ENCODE assay signal across 8 cellular contexts in the genomic region with DNA sequence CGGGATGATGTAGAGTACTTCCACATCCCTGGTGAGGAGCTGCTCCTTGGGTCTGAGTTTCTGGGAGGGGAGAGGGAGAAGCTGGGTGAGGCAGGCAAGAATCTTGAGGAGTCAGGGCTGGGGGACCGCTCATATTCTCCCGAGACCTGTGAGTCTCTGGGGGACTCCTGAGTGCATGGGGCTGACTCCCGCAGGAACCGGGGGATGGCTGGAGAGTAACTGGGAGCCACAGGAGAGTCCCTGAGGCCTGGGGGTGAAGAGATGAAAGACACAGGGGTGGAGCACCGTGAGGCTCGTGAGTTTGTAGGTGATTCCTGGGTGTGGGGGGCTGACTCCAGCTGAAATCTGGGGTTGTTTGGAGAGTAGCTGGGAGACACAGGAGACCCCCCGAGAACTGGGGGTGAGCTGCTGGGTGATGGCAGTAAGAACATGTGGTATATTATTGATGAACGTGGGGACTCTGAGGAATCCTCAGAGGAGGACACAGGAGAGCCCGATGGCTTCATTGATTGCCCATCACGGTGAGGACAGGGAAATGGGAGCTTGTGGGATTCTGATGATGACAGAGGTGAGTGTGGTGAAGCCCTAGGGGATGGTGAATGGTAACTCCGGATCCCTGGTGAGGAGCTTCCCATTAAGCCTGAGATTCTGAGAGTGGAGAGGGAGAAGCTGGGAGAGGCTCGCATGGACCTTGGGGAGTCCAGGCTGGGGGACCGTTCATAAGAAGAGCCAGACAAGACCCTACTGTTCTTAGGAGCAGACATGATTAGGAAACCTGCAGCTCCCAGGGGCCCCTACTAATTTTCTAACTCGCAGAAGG.
A peak's percentile ranks its signal among the peaks of the same experiment; 100 is the strongest.
DNase-seq lines count a peak whose midpoint lies in the region; ATAC-seq and TF ChIP-seq lines count a peak whose summit lies in the region.
"Not testable (repeated sequence)": the region's sequence is repeated elsewhere in the genome, so short reads cannot be mapped to it uniquely, and the experiment has no call there.

No MANE protein-coding gene starts in this region.

- not testable (repeated sequence) for H3K27me3 ChIP-seq in GM23338 (ENCODE audit: insufficient read depth); lower lobe of right lung (ENCODE audit: low read depth); neural progenitor cell; upper lobe of right lung

- H3K9me3 ChIP-seq in lower lobe of right lung, upper lobe of right lung: not testable (repeated sequence)
- peaks cover 15% of the 10 kb centered on the region for H3K9me3 ChIP-seq in neural progenitor cell (ENCODE audit: low read depth)

- peaks cover 27% of the 10 kb centered on the region for H3K36me3 Mint-ChIP-seq in GM23338 (ENCODE audit: low read depth)
- not testable (repeated sequence) for H3K36me3 Mint-ChIP-seq in activated B cell treated with CpG ODN at 0.5 μM for 24 hours (ENCODE audit: low read depth); neural progenitor cell

- POLR2A ChIA-PET in activated B cell treated with CpG ODN at 0.5 μM for 24 hours (lab: Charles Lee), result not testable (repeated sequence)

- H3K4me1 ChIP-seq in GM23338 (ENCODE audit: insufficient read depth); lower lobe of right lung; neural progenitor cell; upper lobe of right lung: not testable (repeated sequence)

- H3K27ac Mint-ChIP-seq in GM23338, activated B cell treated with CpG ODN at 0.5 μM for 24 hours, neural progenitor cell: not testable (repeated sequence)

- H3F3A ChIP-seq in GM23338 (replicated peaks; ENCODE audit: low read depth); neural progenitor cell (ENCODE audit: low read depth): not testable (repeated sequence)

- DNase-seq in A172 (ENCODE audit: low spot score) (peak; percentile 22), activated B cell treated with CpG ODN at 0.5 μM for 24 hours (peak; percentile 47), ecto neural progenitor cell (ENCODE audit: low spot score) (peak; percentile 41), cardiac septum (ENCODE audit: low spot score) (peak; percentile 77), lower lobe of right lung (peak; percentile 48), neural progenitor cell (ENCODE audit: low spot score) (peak; percentile 1), upper lobe of right lung (peak; percentile 73)
- DNase-seq in GM23338 (ENCODE audit: low spot score), result not testable (repeated sequence)

- H2AFZ ChIP-seq in GM23338; neural progenitor cell (replicated peaks): not testable (repeated sequence)

- not testable (repeated sequence) for H3K4me3 Mint-ChIP-seq in GM23338, activated B cell treated with CpG ODN at 0.5 μM for 24 hours, neural progenitor cell

- not testable (repeated sequence) for ATAC-seq in GM23338; activated B cell treated with CpG ODN at 0.5 μM for 24 hours (ENCODE audit: low read depth); lower lobe of right lung; upper lobe of right lung

- not testable (repeated sequence) for H3K4me1 Mint-ChIP-seq in GM23338, activated B cell treated with CpG ODN at 0.5 μM for 24 hours, neural progenitor cell

- H3K9me3 Mint-ChIP-seq in GM23338 (peaks cover 48% of the 10 kb centered on the region), activated B cell treated with CpG ODN at 0.5 μM for 24 hours (peaks cover 12% of the 10 kb centered on the region), neural progenitor cell (peaks cover 26% of the 10 kb centered on the region)

- not testable (repeated sequence) for H3K79me2 ChIP-seq in GM23338 (replicated peaks; ENCODE audit: insufficient read depth); neural progenitor cell (ENCODE audit: low read depth)

- not testable (repeated sequence) for TF ChIP-seq CTCF in GM23338 (conservative IDR thresholded peaks at IDR 0.05; ENCODE audit: low read depth in 2 of 2); activated B cell treated with CpG ODN at 0.5 μM for 24 hours (IDR thresholded peaks at IDR 0.05); lower lobe of right lung (IDR thresholded peaks at IDR 0.05); neural progenitor cell (IDR thresholded peaks at IDR 0.05); upper lobe of right lung (IDR thresholded peaks at IDR 0.05)

- CTCF ChIA-PET in activated B cell treated with CpG ODN at 0.5 μM for 24 hours (lab: Charles Lee), result not testable (repeated sequence)

- not testable (repeated sequence) for H3K4me2 ChIP-seq in GM23338, neural progenitor cell

- H3K9me2 ChIP-seq in GM23338 (ENCODE audit: insufficient read depth), result not testable (repeated sequence)

- not testable (repeated sequence) for H3K9ac ChIP-seq in neural progenitor cell

- H4K20me1 ChIP-seq in GM23338 (replicated peaks; ENCODE audit: insufficient read depth); neural progenitor cell (ENCODE audit: low read depth): not testable (repeated sequence)

- not testable (repeated sequence) for H3K27ac ChIP-seq in GM23338 (ENCODE audit: low read depth); lower lobe of right lung; neural progenitor cell; upper lobe of right lung

- peaks cover 15% of the 10 kb centered on the region for H3K36me3 ChIP-seq in GM23338 (ENCODE audit: insufficient read depth)
- not testable (repeated sequence) for H3K36me3 ChIP-seq in lower lobe of right lung, neural progenitor cell, upper lobe of right lung

- H3K27me3 Mint-ChIP-seq in GM23338 (ENCODE audit: insufficient read depth, low read depth, poor library complexity); activated B cell treated with CpG ODN at 0.5 μM for 24 hours: not testable (repeated sequence)
- H3K27me3 Mint-ChIP-seq in neural progenitor cell (ENCODE audit: insufficient read depth, low read depth), result peaks cover 12% of the 10 kb centered on the region

- H3K4me3 ChIP-seq in GM23338, result peak overlapping the region; percentile 20; the same call in 1 of the 2 replicates
- not testable (repeated sequence) for H3K4me3 ChIP-seq in lower lobe of right lung, neural progenitor cell, upper lobe of right lung

- intact Hi-C loops in activated B cell treated with CpG ODN at 0.5 μM for 24 hours (cut with micrococcal nuclease); cardiac septum (cut with DNase I); lower lobe of right lung (cut with DNase I); upper lobe of right lung (cut with DNase I): not testable (repeated sequence)
